ENCODE assay signal across 16 cellular contexts in the genomic region with DNA sequence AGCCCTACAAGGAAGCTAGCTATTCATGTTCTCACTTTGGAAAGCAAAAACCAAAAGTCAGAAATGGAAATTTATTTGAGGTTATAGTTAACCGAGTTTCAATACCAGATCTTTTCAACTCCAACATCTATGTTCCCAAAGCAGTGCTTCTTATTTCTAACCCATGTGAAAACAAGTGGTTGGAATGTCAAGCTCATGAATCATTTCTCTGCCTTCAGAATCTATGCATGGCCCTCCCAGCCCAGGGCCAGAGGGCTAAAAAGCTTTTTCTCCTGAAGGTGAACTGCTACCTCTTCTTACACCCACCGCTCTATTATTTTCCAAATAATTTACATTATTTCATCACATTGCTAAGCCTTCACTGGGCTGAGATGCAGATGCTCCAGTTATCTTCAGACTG.
"Had no signal": no experiment of that assay in that cellular context is flagged by ENCODE, and none has a peak within 500 bp of the region (broad histone marks: within the 10 kb centered on the region; RNA-seq: fewer than 3 reads in every experiment).

No MANE protein-coding gene starts in this region.

- H3K27me3 Mint-ChIP-seq: activated CD8-positive, alpha-beta memory T cell treated with anti-CD3 and anti-CD28 coated beads, Interleukin-2, amount 10 ng/mL, durations not matched to agents 7 days and 5 days had no signal

- H3K4me1 Mint-ChIP-seq: activated CD8-positive, alpha-beta memory T cell treated with anti-CD3 and anti-CD28 coated beads, Interleukin-2, amount 10 ng/mL, durations not matched to agents 7 days and 5 days; activated naive CD4-positive, alpha-beta T cell treated with anti-CD3 and anti-CD28 coated beads, Interleukin-2, amount 50 U/mL, for 24 hours; memory B cell; stimulated activated naive CD8-positive, alpha-beta T cell treated with anti-CD3 and anti-CD28 coated beads, Interleukin-15, amount 100 ng/mL, for 72 hours had no signal

- H3K27me3 ChIP-seq: foreskin keratinocyte, left lung, ovary had no signal

- H3K27ac ChIP-seq: foreskin keratinocyte, left lung, ovary, thoracic aorta had no signal

- DNase-seq: activated CD4-positive, alpha-beta T cell treated with anti-CD3 and anti-CD28 coated beads, Interleukin-2, amount 50 U/mL, for 4 hours; activated CD4-positive, CD25-positive, alpha-beta regulatory T cell treated with anti-CD3 and anti-CD28 coated beads, Interleukin-2, amount 50 U/mL, for 72 hours; activated CD8-positive, alpha-beta memory T cell treated with anti-CD3 and anti-CD28 coated beads, Interleukin-2, amount 10 ng/mL, durations not matched to agents 7 days and 5 days; activated effector memory CD4-positive, alpha-beta T cell treated with Interleukin-2 at 50 U/mL for 16 hours; activated T-cell treated with anti-CD3 and anti-CD28 coated beads, Interleukin-2, amount 50 U/mL, for 24 hours; central memory CD4-positive, alpha-beta T cell; cortex of kidney; erythroblast; left lung; ovary; stimulated activated CD4-positive, alpha-beta T cell treated with anti-CD3 and anti-CD28 coated beads, Interleukin-4, amount 100 ng/mL, for 4 hours; stimulated activated naive CD8-positive, alpha-beta T cell treated with anti-CD3 and anti-CD28 coated beads, Interleukin-15, amount 100 ng/mL, for 72 hours had no signal

- H3K36me3 Mint-ChIP-seq: activated CD8-positive, alpha-beta memory T cell treated with anti-CD3 and anti-CD28 coated beads, Interleukin-2, amount 10 ng/mL, durations not matched to agents 7 days and 5 days had no signal

- H3K4me1 ChIP-seq: foreskin keratinocyte, left lung had no signal

- H3K4me3 ChIP-seq: left lung, ovary, thoracic aorta had no signal

- H3K4me3 Mint-ChIP-seq: activated CD8-positive, alpha-beta memory T cell treated with anti-CD3 and anti-CD28 coated beads, Interleukin-2, amount 10 ng/mL, durations not matched to agents 7 days and 5 days; activated naive CD4-positive, alpha-beta T cell treated with anti-CD3 and anti-CD28 coated beads, Interleukin-2, amount 50 U/mL, for 24 hours; activated T-cell treated with anti-CD3 and anti-CD28 coated beads, Interleukin-2, amount 50 U/mL, for 24 hours; memory B cell; stimulated activated naive CD8-positive, alpha-beta T cell treated with anti-CD3 and anti-CD28 coated beads, Interleukin-15, amount 100 ng/mL, for 72 hours had no signal

- H3K27ac Mint-ChIP-seq: activated CD8-positive, alpha-beta memory T cell treated with anti-CD3 and anti-CD28 coated beads, Interleukin-2, amount 10 ng/mL, durations not matched to agents 7 days and 5 days; activated naive CD4-positive, alpha-beta T cell treated with anti-CD3 and anti-CD28 coated beads, Interleukin-2, amount 50 U/mL, for 24 hours; activated T-cell treated with anti-CD3 and anti-CD28 coated beads, Interleukin-2, amount 50 U/mL, for 24 hours; memory B cell; stimulated activated naive CD8-positive, alpha-beta T cell treated with anti-CD3 and anti-CD28 coated beads, Interleukin-15, amount 100 ng/mL, for 72 hours had no signal

- H3K36me3 ChIP-seq: left lung, ovary, thoracic aorta had no signal

- H3K9me3 Mint-ChIP-seq: activated naive CD4-positive, alpha-beta T cell treated with anti-CD3 and anti-CD28 coated beads, Interleukin-2, amount 50 U/mL, for 24 hours had no signal
